8 cellular contexts compared by ENCODE assay signal in the genomic region with DNA sequence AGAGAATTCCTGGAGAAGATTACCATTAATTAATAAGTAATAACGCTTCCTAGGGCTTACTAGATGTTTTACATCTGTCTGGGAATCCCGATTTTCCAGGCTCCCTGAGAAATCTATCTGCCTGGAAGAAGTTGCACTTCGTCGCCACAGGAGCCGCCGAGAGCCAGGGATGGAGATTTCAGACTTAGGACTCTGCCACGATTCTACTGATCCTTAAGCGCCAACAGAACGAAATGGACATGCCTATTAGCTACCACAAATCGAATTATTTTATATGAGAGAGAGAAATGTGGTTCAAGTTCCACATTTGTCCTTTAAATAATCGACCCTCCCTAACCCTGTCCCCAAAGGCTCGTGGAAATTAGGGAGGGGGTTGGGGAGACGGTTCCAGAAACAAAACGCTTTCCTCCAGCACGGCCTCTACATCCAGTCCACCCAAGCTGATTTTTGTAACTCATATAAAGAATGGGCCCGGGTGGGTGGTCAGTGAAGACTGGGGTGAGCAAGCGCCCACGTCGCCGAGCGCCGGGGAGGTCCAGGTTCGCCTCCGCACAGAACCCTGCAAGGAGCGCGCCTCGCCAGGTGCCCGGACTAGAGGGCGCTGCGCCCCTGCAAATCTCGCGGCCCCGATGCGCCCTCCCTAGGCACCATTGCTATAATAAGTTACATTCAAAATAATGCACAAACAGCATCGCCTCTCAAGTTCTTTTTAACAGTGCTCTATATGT. TPM values are rescaled to one million over a fixed set of nuclear protein-coding genes. Genes with fewer than 3 reads are reported as not detected.
A peak's percentile ranks its signal among the peaks of the same experiment; 100 is the strongest.
DNase-seq lines count a peak whose midpoint lies in the region; ATAC-seq and TF ChIP-seq lines count a peak whose summit lies in the region.

No MANE protein-coding gene starts in this region.

- peak overlapping the region; percentile 93 for H3K27ac ChIP-seq in subcutaneous abdominal adipose tissue (ENCODE audit: low read depth, low read length)

- peak overlapping the region; percentile 64 to 86 (median 77) for H3K9ac ChIP-seq in subcutaneous abdominal adipose tissue (ENCODE audit: low read length in 5 of 5)

- peak; percentile 25 for DNase-seq in stimulated activated CD4-positive, alpha-beta T cell treated with anti-CD3 and anti-CD28 coated beads, Interleukin-1b, Interleukin-23, amount 100 ng/mL, for 48 hours
- no peak for DNase-seq in stimulated activated CD4-positive, alpha-beta T cell treated with anti-CD3 and anti-CD28 coated beads, Interleukin-12 subunit alpha, Interleukin-12 subunit beta, amount 100 ng/mL, for 4 hours
- peak; percentile 21 for DNase-seq in NOMO-1 treated with DMSO at 0.1 percent for 48 hours (lab: John Stamatoyannopoulos, UW; ENCODE audit: unreplicated experiment)
- DNase-seq in dedifferentiated amniotic fluid mesenchymal stem cell (ENCODE audit: extremely low spot score), result peak; percentile 78
- peak; percentile 81 for DNase-seq in left lobe of liver (ENCODE audit: low spot score)

- peaks cover 0 to 1% (median under 1%) of the 10 kb centered on the region in 5 donors for H3K9me3 ChIP-seq in subcutaneous abdominal adipose tissue (ENCODE audit: control insufficient read depth in 5 of 5, low read length in 5 of 5)

- ATAC-seq in left lobe of liver (peak; percentile 69), GM21717 (IDR thresholded peaks at IDR 0.05; ENCODE audit: unreplicated experiment) (no peak), GM18505 (IDR thresholded peaks at IDR 0.05; ENCODE audit: unreplicated experiment) (no peak)

- peaks cover 0 to 12% (median 3%) of the 10 kb centered on the region in 5 donors for H3K27me3 ChIP-seq in subcutaneous abdominal adipose tissue (ENCODE audit: control insufficient read depth in 5 of 5, insufficient read depth in 4 of 5, low read length in 5 of 5)

- H3K4me3 ChIP-seq in subcutaneous abdominal adipose tissue (ENCODE audit: low read depth in 1 of 5, low read length in 5 of 5), result peak overlapping the region; percentile 76 to 96 (median 88)

- H3K36me3 ChIP-seq in subcutaneous abdominal adipose tissue (ENCODE audit: control insufficient read depth in 5 of 5, insufficient read depth in 5 of 5, low read length in 5 of 5), result no peaks in the 10 kb centered on the region

- peaks cover 2 to 54% (median 50%) of the 10 kb centered on the region in 5 donors for H3K4me1 ChIP-seq in subcutaneous abdominal adipose tissue (ENCODE audit: control insufficient read depth in 5 of 5, insufficient read depth in 5 of 5, low read length in 5 of 5)

- no peak for TF ChIP-seq POLR2A in GM18505 (IDR thresholded peaks at IDR 0.05; ENCODE audit: borderline replicate concordance, extremely low read depth, insufficient read depth, insufficient read length)

RNA-seq across cellular contexts. Expression of a gene that starts 1.9 kb away (rescaled TPM):
- 33.4 TPM for total RNA-seq in left lobe of liver
